In the genomic region with DNA sequence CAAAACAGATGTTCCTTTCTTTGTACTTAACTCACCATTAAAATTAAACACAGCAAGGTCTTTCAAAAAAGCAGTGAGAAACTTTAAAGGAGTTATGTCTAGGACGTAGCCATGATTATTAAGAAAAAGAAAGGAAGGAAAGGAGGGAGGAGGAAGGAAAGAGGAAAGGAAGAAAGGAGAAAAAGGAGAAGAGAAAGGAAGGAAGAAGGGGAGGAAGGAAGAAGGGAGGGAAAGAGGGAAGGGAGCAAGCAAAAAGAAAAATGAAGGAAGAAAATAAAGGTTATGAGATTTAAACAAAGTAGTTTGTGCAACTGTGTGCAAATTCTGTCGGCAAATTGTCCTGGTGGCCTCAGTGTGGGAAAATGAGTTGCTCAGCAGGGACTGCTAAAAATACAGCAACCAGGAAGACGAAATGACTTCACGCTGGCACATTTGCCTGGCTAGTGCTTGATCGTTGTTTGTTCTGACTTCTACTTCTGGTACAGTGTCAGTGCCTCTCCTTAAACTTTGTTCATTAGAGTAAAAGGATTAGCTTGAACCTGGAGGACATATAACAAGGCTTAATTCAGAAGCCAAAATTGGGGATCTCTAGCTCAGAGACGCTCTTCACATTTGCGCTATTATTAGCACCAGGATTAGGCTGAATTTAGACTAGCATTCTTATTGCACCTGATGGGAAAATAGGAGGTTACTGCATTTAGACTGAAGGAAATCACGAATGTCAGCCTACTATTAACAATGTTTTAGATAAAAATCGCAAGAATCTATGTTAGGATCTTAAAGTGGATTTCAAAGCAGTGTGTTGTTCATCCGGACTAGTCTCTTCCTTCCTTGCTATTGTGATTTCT, we compare ENCODE assay signal across 13 cellular contexts.
DNase-seq lines count a peak whose midpoint lies in the region; ATAC-seq and TF ChIP-seq lines count a peak whose summit lies in the region.
"Had no signal": no experiment of that assay in that cellular context is flagged by ENCODE, and none has a peak within 500 bp of the region (broad histone marks: within the 10 kb centered on the region; RNA-seq: fewer than 3 reads in every experiment).

No MANE protein-coding gene starts in this region.

- H3K9me3 ChIP-seq in BLaER1: no peaks in the 10 kb centered on the region
- no peaks in the 10 kb centered on the region for H3K9me3 ChIP-seq in heart right ventricle

- ATAC-seq in heart right ventricle (peak; percentile 49 to 95 (median 86)), foreskin keratinocyte (no peak)

- DNase-seq in UCSD-AML1 (lab: John Stamatoyannopoulos, UW; ENCODE audit: unreplicated experiment) (peak; percentile 9), heart right ventricle (peak in 1 of 2 donors; percentile 35), retinal pigment epithelial cell (ENCODE audit: low read depth) (no peak), NCI-H2196 treated with DMSO at 0.1 percent for 48 hours (lab: John Stamatoyannopoulos, UW; ENCODE audit: unreplicated experiment) (no peak), foreskin keratinocyte (no peak), iPS-NIHi11 (ENCODE audit: low spot score) (no peak)
- no peak for DNase-seq in activated CD4-positive, alpha-beta T cell treated with anti-CD3 and anti-CD28 coated beads, Interleukin-2, amount 50 U/mL, for 1 hour
- DNase-seq: activated CD8-positive, alpha-beta memory T cell treated with anti-CD3 and anti-CD28 coated beads, Interleukin-2, amount 50 U/mL, for 4 hours; kidney glomerular epithelial cell; NCI-H1930; occipital lobe; T1000 had no signal

- H3K4me1 ChIP-seq in BLaER1: peaks cover 5% of the 10 kb centered on the region; the same call in 1 of the 2 replicates
- peaks cover 3 to 21% (median 13%) of the 10 kb centered on the region in 9 donors for H3K4me1 ChIP-seq in heart right ventricle
- H3K4me1 ChIP-seq in foreskin keratinocyte: no peaks in the 10 kb centered on the region

- H4K20me1 ChIP-seq in BLaER1: no peaks in the 10 kb centered on the region

- no peak for TF ChIP-seq CTCF in heart right ventricle (IDR thresholded peaks at IDR 0.05)
- no peak for TF ChIP-seq CTCF in retinal pigment epithelial cell (conservative IDR thresholded peaks at IDR 0.05; ENCODE audit: low read depth, low read length)
- TF ChIP-seq CTCF in foreskin keratinocyte (conservative IDR thresholded peaks at IDR 0.05): no peak

- H3K9ac ChIP-seq in BLaER1: no peak overlapping the region

- H3K36me3 ChIP-seq in BLaER1 (no peaks in the 10 kb centered on the region), heart right ventricle (no peaks in the 10 kb centered on the region)

- WGBS in heart right ventricle, 2 donors: 27% methylated on average over 10 of the region's 10 CpGs

- H3K27me3 ChIP-seq in BLaER1 (no peaks in the 10 kb centered on the region), heart right ventricle (no peaks in the 10 kb centered on the region), foreskin keratinocyte (peaks cover 5% of the 10 kb centered on the region)

- 0 out of 2 replicates have a peak overlapping the region, but pooled peaks have one; percentile 2 for H3K4me2 ChIP-seq in BLaER1

- H3K4me3 ChIP-seq in BLaER1: no peak overlapping the region
- peak overlapping the region in 8 of 10 donors; percentile 10 to 42 (median 18) for H3K4me3 ChIP-seq in heart right ventricle
- peak overlapping the region; percentile 19 for H3K4me3 ChIP-seq in retinal pigment epithelial cell (ENCODE audit: low read length)

- intact Hi-C loops in heart right ventricle (cut with DNase I): no loop called here

- no peak overlapping the region for H3K27ac ChIP-seq in BLaER1
- peak overlapping the region in 9 of 10 donors; percentile 61 to 83 (median 73) for H3K27ac ChIP-seq in heart right ventricle
- H3K27ac ChIP-seq in foreskin keratinocyte: no peak overlapping the region

Comparison
In these comparisons a context has a peak if more than half of its experiments do, and no peak if none do; other contexts are left out.
1. H3K27ac ChIP-seq: peak in heart right ventricle (9 of 10); none in BLaER1 (single experiment) and foreskin keratinocyte (single experiment).